20 cellular contexts compared by ENCODE assay signal in genomic region chr19:45231891-45232290, GRCh38. TPM values are rescaled to one million over a fixed set of nuclear protein-coding genes. Genes with fewer than 3 reads are reported as not detected.
A peak's percentile ranks its signal among the peaks of the same experiment; 100 is the strongest.
DNase-seq lines count a peak whose midpoint lies in the region; ATAC-seq, FAIRE-seq and TF ChIP-seq lines count a peak whose summit lies in the region.
"Had no signal": no experiment of that assay in that cellular context is flagged by ENCODE, and none has a peak within 500 bp of the region (broad histone marks: within the 10 kb centered on the region; RNA-seq: fewer than 3 reads in every experiment).

No MANE protein-coding gene starts in this region.

- no peak for TF ChIP-seq CTCF in HFFc6 (IDR thresholded peaks at IDR 0.05)
- TF ChIP-seq CTCF in epithelial cell of esophagus (IDR thresholded peaks at IDR 0.05; ENCODE audit: insufficient read depth, low read depth, low read length, missing control alignments): no peak
- no peak for TF ChIP-seq CTCF in keratinocyte (optimal IDR thresholded peaks at IDR 0.05 in 1 of 3, IDR thresholded peaks at IDR 0.05 in 1 of 3, conservative IDR thresholded peaks at IDR 0.05 in 1 of 3; ENCODE audit: extremely low read depth in 1 of 3, insufficient read depth in 2 of 3, low read length in 3 of 3)

- peaks cover 5% of the 10 kb centered on the region for H3K27me3 ChIP-seq in keratinocyte (ENCODE audit: control insufficient read depth, extremely low read depth, insufficient read depth, low read length)

- H3K9ac ChIP-seq in keratinocyte (ENCODE audit: control insufficient read depth, extremely low read depth, insufficient read depth, low read length): peak overlapping the region; percentile 33

- H3K4me1 Mint-ChIP-seq in HFFc6 (ENCODE audit: low read depth): peaks cover 10% of the 10 kb centered on the region

- no peaks in the 10 kb centered on the region for H3K36me3 Mint-ChIP-seq in HFFc6 (ENCODE audit: low read depth)
- H3K36me3 Mint-ChIP-seq: CD14-positive monocyte had no signal

- no peak for ATAC-seq in left ventricle myocardium superior
- ATAC-seq: Right ventricle myocardium inferior had no signal

- H3K4me3 Mint-ChIP-seq in HFFc6: no peak overlapping the region
- H3K4me3 Mint-ChIP-seq: CD14-positive monocyte had no signal

- peak overlapping the region; percentile 56 for H3K4me2 ChIP-seq in keratinocyte (ENCODE audit: control insufficient read depth, extremely low read depth, insufficient read depth, low read depth, low read length)

- H3K36me3 ChIP-seq in keratinocyte (ENCODE audit: control insufficient read depth in 2 of 2, extremely low read depth in 1 of 2, insufficient read depth in 2 of 2, low read length in 2 of 2): no peaks in the 10 kb centered on the region

- DNase-seq in AG08395 (ENCODE audit: low spot score): peak; percentile 39
- peak; percentile 10 for DNase-seq in HFFc6
- DNase-seq in epithelial cell of esophagus (ENCODE audit: low read depth): peak; percentile 97
- DNase-seq in keratinocyte (ENCODE audit: low read depth, low spot score): peak; percentile 90
- DNase-seq in Ammon's horn (ENCODE audit: low spot score): no peak
- no peak for DNase-seq in NCI-H1436 (lab: John Stamatoyannopoulos, UW)
- DNase-seq in DMS153 (lab: John Stamatoyannopoulos, UW): no peak
- no peak for DNase-seq in left ventricle myocardium superior
- DNase-seq: H9, KG1, NCI-H1092, NCI-H1694 treated with DMSO at 0.1 percent for 48 hours, NCI-H2107, NCI-H2227 treated with DMSO at 0.1 percent for 48 hours, NCI-H524 treated with DMSO at 0.1 percent for 48 hours had no signal

- H4K20me1 ChIP-seq in keratinocyte (ENCODE audit: control insufficient read depth, extremely low read depth, insufficient read depth, low read length): no peaks in the 10 kb centered on the region

- H3K27ac ChIP-seq in keratinocyte (ENCODE audit: control insufficient read depth, insufficient read depth, low read length): peak overlapping the region; percentile 76
- H3K27ac ChIP-seq: SK-N-MC had no signal

- peak; percentile 99 for FAIRE-seq in keratinocyte (lab: Jason Lieb, UNC)

- H2AFZ ChIP-seq in keratinocyte (ENCODE audit: control insufficient read depth, low read length): peak overlapping the region; percentile 75

- intact Hi-C loops in left ventricle myocardium superior (cut with micrococcal nuclease): no loop called here

- H3K27me3 Mint-ChIP-seq in HFFc6 (ENCODE audit: insufficient read depth): peaks cover 30% of the 10 kb centered on the region

- no peaks in the 10 kb centered on the region for H3K9me3 Mint-ChIP-seq in HFFc6
- H3K9me3 Mint-ChIP-seq: H9 had no signal

- H3K9me3 ChIP-seq in keratinocyte (ENCODE audit: control insufficient read depth, low read depth, low read length): no peaks in the 10 kb centered on the region

- no peaks in the 10 kb centered on the region for H3K79me2 ChIP-seq in keratinocyte (ENCODE audit: control insufficient read depth, insufficient read depth, low read length)

- H3K4me1 ChIP-seq in keratinocyte (ENCODE audit: control insufficient read depth, extremely low read depth, insufficient read depth, low read length): peaks cover 20% of the 10 kb centered on the region

- dilution Hi-C loops in keratinocyte (cut with MboI; ENCODE audit: extremely low pct_ligation_motif_present, low sequenced_read_pairs): no loop called here

- no peak overlapping the region for H3K27ac Mint-ChIP-seq in HFFc6
- H3K27ac Mint-ChIP-seq: H9 had no signal

- H3K9me1 ChIP-seq in keratinocyte (ENCODE audit: control insufficient read depth, extremely low read depth, insufficient read depth, low read length): no peaks in the 10 kb centered on the region

- H3K4me3 ChIP-seq in epithelial cell of esophagus (ENCODE audit: low read length) (no peak overlapping the region), keratinocyte (ENCODE audit: control insufficient read depth in 2 of 3, extremely low read depth in 1 of 3, insufficient read depth in 2 of 3, low read depth in 1 of 3, low read length in 3 of 3) (peak overlapping the region in 1 of 3 experiments; percentile 21)
- H3K4me3 ChIP-seq: SK-N-MC had no signal

RNA-seq across cellular contexts. Expression of gene EXOC3L2, which starts 13.3 kb away (rescaled TPM):
- total RNA-seq in HFFc6 (2021; fragmentation: NEBNext Ultra II Directional; extraction: Animal tissue kit (Norgen Biotek cat#: 25700)): under 1 TPM in 1 of 6 experiments, not detected in 5; 0.10 TPM
- 0.08 to 0.28 TPM (median 0.09 TPM) in 3 replicates for polyA plus RNA-seq in keratinocyte
- not detected for polyA plus RNA-seq in keratinocyte (2011; ENCODE audit: low read depth)
- polyA plus RNA-seq in keratinocyte (2011; cell fraction: cytosol; rRNA removed): 0.07 and 0.26 TPM in 2 replicates
- polyA plus RNA-seq in keratinocyte (2011; cell fraction: nucleus; rRNA removed): 0.04 and 0.15 TPM in 2 replicates
- 0.17 and 0.47 TPM in 2 replicates for polyA plus RNA-seq in keratinocyte (2012; ENCODE audit: low replicate concordance)
- 0.33 TPM in 1 of 3 replicates, not detected in the others for polyA minus RNA-seq in keratinocyte
- not detected for polyA minus RNA-seq in keratinocyte (2011; cell fraction: cytosol; rRNA and poly(A)+ RNA removed)
- polyA minus RNA-seq in keratinocyte (2011; cell fraction: nucleus; rRNA and poly(A)+ RNA removed): not detected in 2 replicates
- total RNA-seq in left ventricle myocardium superior: 0.94 TPM
- total RNA-seq: A172, M059J had no signal
- polyA plus RNA-seq: CD14-positive monocyte had no signal

RNA-seq across cellular contexts. Expression of gene MARK4, which starts 19.2 kb away (rescaled TPM):
- total RNA-seq in HFFc6 (2021; fragmentation: NEBNext Ultra II Directional; extraction: Animal tissue kit (Norgen Biotek cat#: 25700)): 10 to 100 TPM; 38.9 to 46.0 (median 44.2) TPM
- 16.9 to 38.0 TPM (median 19.7 TPM) in 3 replicates for polyA plus RNA-seq in keratinocyte
- polyA plus RNA-seq in keratinocyte (2011; ENCODE audit: low read depth): 61.7 TPM
- polyA plus RNA-seq in keratinocyte (2011; cell fraction: cytosol; rRNA removed): 29.2 and 34.8 TPM in 2 replicates
- 42.3 and 53.8 TPM in 2 replicates for polyA plus RNA-seq in keratinocyte (2011; cell fraction: nucleus; rRNA removed)
- polyA plus RNA-seq in keratinocyte (2012; ENCODE audit: low replicate concordance): 37.5 and 39.9 TPM in 2 replicates
- polyA minus RNA-seq in keratinocyte: 33.0 to 71.5 TPM (median 34.9 TPM) in 3 replicates
- polyA minus RNA-seq in keratinocyte (2011; cell fraction: cytosol; rRNA and poly(A)+ RNA removed): 29.9 TPM
- 14.9 and 35.7 TPM in 2 replicates for polyA minus RNA-seq in keratinocyte (2011; cell fraction: nucleus; rRNA and poly(A)+ RNA removed)
- total RNA-seq in left ventricle myocardium superior: 26.2 TPM

RNA-seq across cellular contexts. Expression of gene BLOC1S3, which starts 53.3 kb away (rescaled TPM):
- total RNA-seq in HFFc6 (2021; fragmentation: NEBNext Ultra II Directional; extraction: Animal tissue kit (Norgen Biotek cat#: 25700)): 10 to 100 TPM; 10.5 to 14.2 (median 12.2) TPM
- polyA plus RNA-seq in keratinocyte: 5.1 to 8.3 TPM (median 6.9 TPM) in 3 replicates
- polyA plus RNA-seq in keratinocyte (2011; ENCODE audit: low read depth): 7.0 TPM
- 4.7 and 5.1 TPM in 2 replicates for polyA plus RNA-seq in keratinocyte (2011; cell fraction: cytosol; rRNA removed)
- polyA plus RNA-seq in keratinocyte (2011; cell fraction: nucleus; rRNA removed): 10.5 and 13.2 TPM in 2 replicates
- 8.8 and 15.1 TPM in 2 replicates for polyA plus RNA-seq in keratinocyte (2012; ENCODE audit: low replicate concordance)
- 11.0 to 17.3 TPM (median 11.4 TPM) in 3 replicates for polyA minus RNA-seq in keratinocyte
- 19.2 TPM for polyA minus RNA-seq in keratinocyte (2011; cell fraction: cytosol; rRNA and poly(A)+ RNA removed)
- polyA minus RNA-seq in keratinocyte (2011; cell fraction: nucleus; rRNA and poly(A)+ RNA removed): 4.0 and 5.4 TPM in 2 replicates
- total RNA-seq in left ventricle myocardium superior: 6.0 TPM

RNA-seq across cellular contexts. Expression of gene TRAPPC6A, which starts 53.9 kb away (rescaled TPM):
- total RNA-seq in HFFc6 (2021; fragmentation: NEBNext Ultra II Directional; extraction: Animal tissue kit (Norgen Biotek cat#: 25700)): 1 to 10 TPM; 3.5 to 6.9 (median 5.2) TPM
- polyA plus RNA-seq in keratinocyte: 4.7 to 7.9 TPM (median 7.1 TPM) in 3 replicates
- polyA plus RNA-seq in keratinocyte (2011; ENCODE audit: low read depth): 0.36 TPM
- polyA plus RNA-seq in keratinocyte (2011; cell fraction: cytosol; rRNA removed): 5.4 and 8.0 TPM in 2 replicates
- polyA plus RNA-seq in keratinocyte (2011; cell fraction: nucleus; rRNA removed): 3.9 and 5.2 TPM in 2 replicates
- polyA plus RNA-seq in keratinocyte (2012; ENCODE audit: low replicate concordance): 7.8 and 8.3 TPM in 2 replicates
- polyA minus RNA-seq in keratinocyte: 0.62 to 2.7 TPM (median 0.93 TPM) in 3 replicates
- 5.8 TPM for polyA minus RNA-seq in keratinocyte (2011; cell fraction: cytosol; rRNA and poly(A)+ RNA removed)
- polyA minus RNA-seq in keratinocyte (2011; cell fraction: nucleus; rRNA and poly(A)+ RNA removed): 1.9 TPM in 1 of 2 replicates, not detected in the other
- 13.7 TPM for total RNA-seq in left ventricle myocardium superior

Comparison
In these comparisons a context has a peak if more than half of its experiments do, and no peak if none do; other contexts are left out.
1. DNase-seq: peak in AG08395 (single experiment), HFFc6 (single experiment), epithelial cell of esophagus (single experiment) and keratinocyte (single experiment); none in Ammon's horn (single experiment), NCI-H1436 (single experiment), DMS153 (single experiment) and left ventricle myocardium superior (single experiment).